In the genomic region with DNA sequence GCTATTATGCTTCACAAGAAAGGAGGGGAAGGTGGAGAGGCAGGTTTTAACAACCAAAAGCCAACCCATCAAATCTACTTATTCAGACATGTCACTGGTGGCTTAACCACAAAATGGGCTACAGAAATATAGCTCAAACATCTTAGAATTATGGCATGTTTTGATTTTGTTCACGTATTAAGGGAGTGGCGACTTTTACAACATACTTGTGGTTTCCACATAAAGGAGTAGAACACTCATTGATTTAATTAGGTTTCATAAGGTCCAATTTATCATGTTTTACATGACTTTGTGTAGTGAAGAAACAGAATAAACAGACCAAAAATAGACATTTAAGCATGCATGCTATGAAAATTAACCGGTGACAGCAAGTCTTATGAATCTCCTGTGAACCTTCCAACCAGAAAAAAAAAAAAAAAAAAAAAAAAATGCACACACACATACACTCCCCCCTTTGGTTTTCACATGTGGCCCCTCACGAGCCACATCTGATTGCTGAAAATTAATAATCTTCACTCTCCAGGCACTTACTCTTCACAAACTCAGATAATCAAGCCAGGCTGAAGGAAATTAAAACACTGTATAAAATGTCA, we compare ENCODE assay signal across 10 cellular contexts. TPM values are rescaled to one million over a fixed set of nuclear protein-coding genes. Genes with fewer than 3 reads are reported as not detected.
DNase-seq lines count a peak whose midpoint lies in the region; ATAC-seq, FAIRE-seq and TF ChIP-seq lines count a peak whose summit lies in the region.
"Had no signal": no experiment of that assay in that cellular context is flagged by ENCODE, and none has a peak within 500 bp of the region (broad histone marks: within the 10 kb centered on the region; RNA-seq: fewer than 3 reads in every experiment).

No MANE protein-coding gene starts in this region.

- H3K27me3 ChIP-seq in cardiac muscle cell (no peaks in the 10 kb centered on the region), heart left ventricle (peaks cover 0 to 11% (median 0%) of the 10 kb centered on the region in 9 donors), transverse colon (no peaks in the 10 kb centered on the region), tibial nerve (no peaks in the 10 kb centered on the region)
- peaks cover 5% of the 10 kb centered on the region for H3K27me3 ChIP-seq in effector memory CD4-positive, alpha-beta T cell (replicated peaks; ENCODE audit: control insufficient read depth, insufficient read depth, low read length, poor library complexity, severe bottlenecking)

- TF ChIP-seq POLR2A in heart left ventricle (IDR thresholded peaks at IDR 0.05) (no peak), transverse colon (IDR thresholded peaks at IDR 0.05) (no peak), tibial nerve (IDR thresholded peaks at IDR 0.05) (no peak)

- TF ChIP-seq CTCF in cardiac muscle cell (IDR thresholded peaks at IDR 0.05; ENCODE audit: low read depth, low read length), result no peak
- TF ChIP-seq CTCF in heart left ventricle (IDR thresholded peaks at IDR 0.05), result no peak
- TF ChIP-seq CTCF in transverse colon (IDR thresholded peaks at IDR 0.05), result no peak
- no peak for TF ChIP-seq CTCF in tibial nerve (IDR thresholded peaks at IDR 0.05)

- H3K9me3 ChIP-seq in cardiac muscle cell (ENCODE audit: low read depth) (no peaks in the 10 kb centered on the region), heart left ventricle (no peaks in the 10 kb centered on the region), transverse colon (no peaks in the 10 kb centered on the region), tibial nerve (no peaks in the 10 kb centered on the region)
- no peaks in the 10 kb centered on the region for H3K9me3 ChIP-seq in effector memory CD4-positive, alpha-beta T cell (ENCODE audit: control insufficient read depth, low read length)

- no peak for ATAC-seq in heart left ventricle
- ATAC-seq in natural killer cell treated with Interleukin-12 subunit alpha and Interleukin-12 subunit beta and Interleukin-15 and Interleukin-18, amount 100 ng/mL, for 72 hours, result no peak
- ATAC-seq: stimulated activated naive CD8-positive, alpha-beta T cell treated with anti-CD3 and anti-CD28 coated beads, Interleukin-15, amount 100 ng/mL, for 72 hours had no signal

- H3K36me3 ChIP-seq in cardiac muscle cell (no peaks in the 10 kb centered on the region), heart left ventricle (no peaks in the 10 kb centered on the region), transverse colon (no peaks in the 10 kb centered on the region), tibial nerve (no peaks in the 10 kb centered on the region)
- no peaks in the 10 kb centered on the region for H3K36me3 ChIP-seq in effector memory CD4-positive, alpha-beta T cell (ENCODE audit: control insufficient read depth, insufficient read depth, low read length)

- H3K27ac Mint-ChIP-seq in natural killer cell treated with Interleukin-12 subunit alpha and Interleukin-12 subunit beta and Interleukin-15 and Interleukin-18, amount 100 ng/mL, for 72 hours, result peak overlapping the region in 1 of 2 donors; percentile 21
- H3K27ac Mint-ChIP-seq: stimulated activated naive CD8-positive, alpha-beta T cell treated with anti-CD3 and anti-CD28 coated beads, Interleukin-15, amount 100 ng/mL, for 72 hours had no signal

- 88 to 95% (median 93%) methylated on average over 4 of the region's 4 CpGs for WGBS in heart left ventricle, 4 donors
- WGBS in transverse colon (ENCODE audit: low coverage in 1 of 2), 2 donors, result 30 to 42% methylated on average over 3 to 4 of the region's 4 CpGs
- 55 to 60% methylated on average over 4 of the region's 4 CpGs for WGBS in tibial nerve, 2 donors

- H3K4me1 Mint-ChIP-seq in natural killer cell treated with Interleukin-12 subunit alpha and Interleukin-12 subunit beta and Interleukin-15 and Interleukin-18, amount 100 ng/mL, for 72 hours (ENCODE audit: low read depth in 2 of 2), result peaks cover 5 to 6% of the 10 kb centered on the region in 2 donors

- in situ Hi-C loops in transverse colon (cut with MboI; ENCODE audit: low pct_ligation_motif_present in 1 of 4, low pct_unique_long_range_greater_than_20kb in 1 of 4, low sequenced_read_pairs in 3 of 4), result no loop called here

- DNase-seq in cardiac muscle cell (ENCODE audit: low read depth in 1 of 2, low spot score in 1 of 2), result no peak
- no peak for DNase-seq in heart left ventricle
- peak; percentile 70 for DNase-seq in glomerular visceral epithelial cell (ENCODE audit: extremely low spot score)
- DNase-seq in transverse colon, result no peak
- no peak for DNase-seq in natural killer cell treated with Interleukin-12 subunit alpha and Interleukin-12 subunit beta and Interleukin-15 and Interleukin-18, amount 100 ng/mL, for 72 hours (ENCODE audit: low spot score)
- DNase-seq in effector memory CD4-positive, alpha-beta T cell, result no peak
- DNase-seq in tibial nerve (ENCODE audit: low spot score in 2 of 2), result no peak
- DNase-seq: activated naive CD4-positive, alpha-beta T cell treated with Interleukin-2 at 50 U/mL for 16 hours; stimulated activated naive CD8-positive, alpha-beta T cell treated with anti-CD3 and anti-CD28 coated beads, Interleukin-15, amount 100 ng/mL, for 72 hours had no signal

- intact Hi-C loops in heart left ventricle (cut with DNase I) (loop anchor here in 6 of 10 donors (5.0 to 10.0 kb wide), 11 partner anchors 34 to 1784 kb away; no protein-coding TSS in a partner anchor), transverse colon (cut with DNase I; ENCODE audit: low total_unique reads) (loop anchor here (5.0 to 10.0 kb wide), 2 partner anchors 674 to 746 kb away; no protein-coding TSS in a partner anchor)

- peaks cover 61% of the 10 kb centered on the region for H3K4me1 ChIP-seq in cardiac muscle cell (ENCODE audit: low read depth)
- H3K4me1 ChIP-seq in heart left ventricle, result peaks cover 0 to 81% (median 44%) of the 10 kb centered on the region in 12 donors
- H3K4me1 ChIP-seq in transverse colon, result peaks cover 11 to 88% (median 71%) of the 10 kb centered on the region in 4 donors
- H3K4me1 ChIP-seq in effector memory CD4-positive, alpha-beta T cell (ENCODE audit: control insufficient read depth, insufficient read depth, low read length, poor library complexity, severe bottlenecking), result no peaks in the 10 kb centered on the region
- H3K4me1 ChIP-seq in tibial nerve, result peaks cover 0 to 80% (median 20%) of the 10 kb centered on the region in 4 donors

- peaks cover 4% of the 10 kb centered on the region for H3K9me3 Mint-ChIP-seq in natural killer cell treated with Interleukin-12 subunit alpha and Interleukin-12 subunit beta and Interleukin-15 and Interleukin-18, amount 100 ng/mL, for 72 hours
- H3K9me3 Mint-ChIP-seq: stimulated activated naive CD8-positive, alpha-beta T cell treated with anti-CD3 and anti-CD28 coated beads, Interleukin-15, amount 100 ng/mL, for 72 hours had no signal

- H3K36me3 Mint-ChIP-seq in natural killer cell treated with Interleukin-12 subunit alpha and Interleukin-12 subunit beta and Interleukin-15 and Interleukin-18, amount 100 ng/mL, for 72 hours, result no peaks in the 10 kb centered on the region

- H3K27ac ChIP-seq in cardiac muscle cell, result peak overlapping the region; percentile 98
- peak overlapping the region in 1 of 12 donors; percentile 35 for H3K27ac ChIP-seq in heart left ventricle
- peak overlapping the region; percentile 94 to 98 (median 96) for H3K27ac ChIP-seq in transverse colon
- no peak overlapping the region for H3K27ac ChIP-seq in effector memory CD4-positive, alpha-beta T cell (ENCODE audit: insufficient read depth, low read length, poor library complexity, severe bottlenecking)
- H3K27ac ChIP-seq in tibial nerve, result peak overlapping the region in 2 of 4 donors; percentile 91 to 98

- H3K4me3 ChIP-seq in cardiac muscle cell, result peak overlapping the region; percentile 97
- no peak overlapping the region for H3K4me3 ChIP-seq in heart left ventricle
- H3K4me3 ChIP-seq in transverse colon, result no peak overlapping the region
- H3K4me3 ChIP-seq in effector memory CD4-positive, alpha-beta T cell (ENCODE audit: insufficient read depth, low read depth, low read length, poor library complexity, severe bottlenecking), result no peak overlapping the region
- no peak overlapping the region for H3K4me3 ChIP-seq in tibial nerve

- peaks cover 19 to 36% of the 10 kb centered on the region in 2 donors for H3K27me3 Mint-ChIP-seq in natural killer cell treated with Interleukin-12 subunit alpha and Interleukin-12 subunit beta and Interleukin-15 and Interleukin-18, amount 100 ng/mL, for 72 hours

- no peak for TF ChIP-seq EP300 in transverse colon (IDR thresholded peaks at IDR 0.05; ENCODE audit: low read depth)
- TF ChIP-seq EP300 in tibial nerve (IDR thresholded peaks at IDR 0.05), result no peak

- H3K4me3 Mint-ChIP-seq in natural killer cell treated with Interleukin-12 subunit alpha and Interleukin-12 subunit beta and Interleukin-15 and Interleukin-18, amount 100 ng/mL, for 72 hours, result no peak overlapping the region
- H3K4me3 Mint-ChIP-seq: stimulated activated naive CD8-positive, alpha-beta T cell treated with anti-CD3 and anti-CD28 coated beads, Interleukin-15, amount 100 ng/mL, for 72 hours had no signal

- FAIRE-seq in TTC549 (lab: Jason Lieb, UNC), result peak; percentile 53

RNA-seq across cellular contexts. Expression of gene ZNF608, which starts 5.4 kb away (rescaled TPM):
- 75.0 and 115 TPM in 2 replicates for total RNA-seq in cardiac muscle cell
- 39.9 and 61.3 TPM in 2 replicates for polyA plus RNA-seq in cardiac muscle cell
- total RNA-seq in heart left ventricle, result 10 to 100 TPM in 6 of 9 donors, 1 to 10 TPM in 3; 8.5 to 26.7 (median 14.2) TPM
- polyA plus RNA-seq in heart left ventricle, result 1 to 10 TPM; 3.3 to 5.3 TPM
- total RNA-seq in transverse colon, result 10 to 100 TPM; 30.6 to 83.2 (median 41.2) TPM
- total RNA-seq in natural killer cell treated with Interleukin-12 subunit alpha and Interleukin-12 subunit beta and Interleukin-15 and Interleukin-18, amount 100 ng/mL, for 72 hours, result under 1 TPM; 0.47 to 0.59 TPM
- 10 to 100 TPM; 16.3 to 34.8 (median 23.7) TPM for total RNA-seq in tibial nerve

Comparison
In these comparisons a context has a peak if more than half of its experiments do, and no peak if none do; other contexts are left out.
1. RNA of gene ZNF608, which starts 5.4 kb away (total RNA-seq): 75.0 to 115 TPM in cardiac muscle cell, 30.6 to 83.2 TPM in transverse colon, 16.3 to 34.8 TPM in tibial nerve and 8.5 to 26.7 TPM in heart left ventricle; 0.47 to 0.59 TPM in natural killer cell treated with Interleukin-12 subunit alpha and Interleukin-12 subunit beta and Interleukin-15 and Interleukin-18, amount 100 ng/mL, for 72 hours; every median in the first group is over 4 times any median in the second.